In the genomic region with DNA sequence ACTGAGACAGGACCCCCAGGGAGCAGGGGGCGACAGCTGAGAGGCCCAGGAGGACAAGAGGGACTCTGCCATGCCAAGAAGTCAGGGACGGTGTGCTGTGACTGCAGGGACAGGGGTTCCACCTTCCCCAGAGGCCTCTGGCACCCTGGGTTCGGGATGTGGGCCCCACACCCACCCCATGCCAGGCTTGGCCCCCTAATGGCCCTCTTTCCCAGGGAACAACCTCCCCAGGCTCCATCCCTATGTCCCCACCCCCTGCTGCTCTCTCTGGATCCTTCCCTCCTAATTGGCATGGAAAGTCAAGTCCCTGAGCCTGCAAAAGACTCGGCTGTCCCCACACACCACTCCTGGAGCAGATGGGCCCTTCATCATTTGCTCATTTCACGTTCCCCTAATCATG, we compare ENCODE assay signal across 1 cellular context.
TF ChIP-seq lines count a peak whose summit lies in the region.

No MANE protein-coding gene starts in this region.

TF ChIP-seq in IMR-90, 13 proteins besides CTCF, POLR2A, EP300 and RAD21:
- TF ChIP-seq RCOR1 (IDR thresholded peaks at IDR 0.05; ENCODE audit: insufficient replicate concordance, low read length): no peak
- no peak for TF ChIP-seq CHD1 (IDR thresholded peaks at IDR 0.05; ENCODE audit: low read depth, low read length)
- TF ChIP-seq MAZ (IDR thresholded peaks at IDR 0.05; ENCODE audit: borderline replicate concordance, low read depth, low read length): no peak
- no peak for TF ChIP-seq SMC3 (IDR thresholded peaks at IDR 0.05; ENCODE audit: low read depth, low read length)
- TF ChIP-seq CEBPB (IDR thresholded peaks at IDR 0.05; ENCODE audit: low read depth, low read length): no peak
- no peak for TF ChIP-seq NFE2L2 (IDR thresholded peaks at IDR 0.05; ENCODE audit: low read depth, low read length)
- TF ChIP-seq ELK1 (IDR thresholded peaks at IDR 0.05; ENCODE audit: borderline replicate concordance, low read depth, low read length): no peak
- no peak for TF ChIP-seq USF2 (IDR thresholded peaks at IDR 0.05; ENCODE audit: low read depth, low read length)
- no peak for TF ChIP-seq RFX5 (IDR thresholded peaks at IDR 0.05; ENCODE audit: low read depth, low read length)
- TF ChIP-seq BHLHE40 (IDR thresholded peaks at IDR 0.05; ENCODE audit: low read depth, low read length): no peak
- no peak for TF ChIP-seq FOS (IDR thresholded peaks at IDR 0.05; ENCODE audit: low read depth, low read length)
- TF ChIP-seq MXI1 (IDR thresholded peaks at IDR 0.05; ENCODE audit: borderline replicate concordance, low read depth, low read length): no peak
- no peak for TF ChIP-seq MAFK (IDR thresholded peaks at IDR 0.05; ENCODE audit: low read depth, low read length)
